In genomic region chr16:75624921-75625334, GRCh38 we compare ENCODE assay signal across 13 cellular contexts. TPM values are rescaled to one million over a fixed set of nuclear protein-coding genes. Genes with fewer than 3 reads are reported as not detected.
DNase-seq lines count a peak whose midpoint lies in the region; ATAC-seq and TF ChIP-seq lines count a peak whose summit lies in the region.
"Had no signal": no experiment of that assay in that cellular context is flagged by ENCODE, and none has a peak within 500 bp of the region (broad histone marks: within the 10 kb centered on the region; RNA-seq: fewer than 3 reads in every experiment).

No MANE protein-coding gene starts in this region.

- no peaks in the 10 kb centered on the region for H3K9me3 Mint-ChIP-seq in activated CD4-positive, alpha-beta T cell treated with anti-CD3 and anti-CD28 coated beads for 36 hours (ENCODE audit: low read depth)

- intact Hi-C loops in activated CD4-positive, alpha-beta T cell treated with anti-CD3 and anti-CD28 coated beads for 36 hours (cut with DNase I, micrococcal nuclease): loop anchor here in 1 of 2 experiments (10.0 kb wide), 1 partner anchor 640 kb away; the partner anchor contains the start of gene WDR59

- no peak for DNase-seq in activated CD4-positive, alpha-beta T cell treated with anti-CD3 and anti-CD28 coated beads for 36 hours
- no peak for DNase-seq in activated CD4-positive, alpha-beta T cell treated with anti-CD3 and anti-CD28 coated beads for 48 hours
- DNase-seq in MV-4-11 (lab: John Stamatoyannopoulos, UW): peak; percentile 82
- DNase-seq in cardiac fibroblast (ENCODE audit: low read depth in 2 of 2): peak; percentile 24 to 55
- peak; percentile 16 for DNase-seq in renal cortical epithelial cell (ENCODE audit: low read depth)
- DNase-seq in NCI-H1105 (lab: John Stamatoyannopoulos, UW): no peak
- DNase-seq: central memory CD4-positive, alpha-beta T cell; glutamatergic neuron; lower lobe of right lung; SHP77 treated with DMSO at 0.1 percent for 48 hours had no signal

- CTCF ChIA-PET in activated CD4-positive, alpha-beta T cell treated with anti-CD3 and anti-CD28 coated beads for 36 hours (lab: Charles Lee): no interaction called here

- ATAC-seq in activated CD4-positive, alpha-beta T cell treated with anti-CD3 and anti-CD28 coated beads for 36 hours: no peak
- ATAC-seq in HG02798 (IDR thresholded peaks at IDR 0.05; ENCODE audit: poor library complexity, unreplicated experiment) (no peak), HG02938 (IDR thresholded peaks at IDR 0.05; ENCODE audit: unreplicated experiment) (no peak)
- ATAC-seq: lower lobe of right lung had no signal

- no peak for TF ChIP-seq CTCF in cardiac fibroblast (IDR thresholded peaks at IDR 0.05; ENCODE audit: low read depth, low read length)

- H3K4me3 Mint-ChIP-seq in activated CD4-positive, alpha-beta T cell treated with anti-CD3 and anti-CD28 coated beads for 36 hours: no peak overlapping the region

- POLR2A ChIA-PET in activated CD4-positive, alpha-beta T cell treated with anti-CD3 and anti-CD28 coated beads for 36 hours (lab: Charles Lee): no interaction called here

- H3K4me3 ChIP-seq in cardiac fibroblast (replicated peaks in 1 of 2; ENCODE audit: low read depth in 2 of 2, low read length in 2 of 2): no peak overlapping the region
- H3K4me3 ChIP-seq: lower lobe of right lung, skin epidermis had no signal

- peak overlapping the region; percentile 79 for H3K27ac Mint-ChIP-seq in activated CD4-positive, alpha-beta T cell treated with anti-CD3 and anti-CD28 coated beads for 36 hours

- H3K27me3 Mint-ChIP-seq in activated CD4-positive, alpha-beta T cell treated with anti-CD3 and anti-CD28 coated beads for 36 hours: no peaks in the 10 kb centered on the region

- peaks cover 62% of the 10 kb centered on the region for H3K36me3 Mint-ChIP-seq in activated CD4-positive, alpha-beta T cell treated with anti-CD3 and anti-CD28 coated beads for 36 hours (ENCODE audit: low read depth)

- peaks cover 57% of the 10 kb centered on the region for H3K4me1 Mint-ChIP-seq in activated CD4-positive, alpha-beta T cell treated with anti-CD3 and anti-CD28 coated beads for 36 hours

RNA-seq across cellular contexts. Expression of gene ADAT1, which starts 1.8 kb away (rescaled TPM):
- total RNA-seq in activated CD4-positive, alpha-beta T cell treated with anti-CD3 and anti-CD28 coated beads for 36 hours: 10 to 100 TPM; 48.3 to 55.7 TPM
- total RNA-seq in renal cortical epithelial cell: 67.9 and 97.7 TPM in 2 replicates

RNA-seq across cellular contexts. Expression of gene KARS1, which starts 22.5 kb away (rescaled TPM):
- 100 to 1,000 TPM; 309 to 332 TPM for total RNA-seq in activated CD4-positive, alpha-beta T cell treated with anti-CD3 and anti-CD28 coated beads for 36 hours
- total RNA-seq in renal cortical epithelial cell: 144 and 236 TPM in 2 replicates

RNA-seq across cellular contexts. Expression of gene TERF2IP, which starts 22.6 kb away (rescaled TPM):
- total RNA-seq in activated CD4-positive, alpha-beta T cell treated with anti-CD3 and anti-CD28 coated beads for 36 hours: 10 to 100 TPM; 70.6 to 72.6 TPM
- total RNA-seq in renal cortical epithelial cell: 31.8 and 35.7 TPM in 2 replicates

RNA-seq across cellular contexts. Expression of gene CPHXL2, which starts 51.9 kb away (rescaled TPM):
- not detected for total RNA-seq in activated CD4-positive, alpha-beta T cell treated with anti-CD3 and anti-CD28 coated beads for 36 hours
- not detected in 2 replicates for total RNA-seq in renal cortical epithelial cell
- total RNA-seq: lower lobe of right lung had no signal

RNA-seq across cellular contexts. Expression of gene GABARAPL2, which starts 58.7 kb away (rescaled TPM):
- 10 to 100 TPM; 31.9 to 58.0 TPM for total RNA-seq in activated CD4-positive, alpha-beta T cell treated with anti-CD3 and anti-CD28 coated beads for 36 hours
- 42.9 and 101 TPM in 2 replicates for total RNA-seq in renal cortical epithelial cell

Comparison
In these comparisons a context has a peak if more than half of its experiments do, and no peak if none do; other contexts are left out.
1. DNase-seq: peak in MV-4-11 (single experiment), cardiac fibroblast (2 of 2) and renal cortical epithelial cell (single experiment); none in activated CD4-positive, alpha-beta T cell treated with anti-CD3 and anti-CD28 coated beads for 36 hours (single experiment), activated CD4-positive, alpha-beta T cell treated with anti-CD3 and anti-CD28 coated beads for 48 hours (single experiment) and NCI-H1105 (single experiment).